10 cellular contexts compared by ENCODE assay signal in genomic region chr3:194098036-194098871, GRCh38. TPM values are rescaled to one million over a fixed set of nuclear protein-coding genes. Genes with fewer than 3 reads are reported as not detected.
DNase-seq lines count a peak whose midpoint lies in the region; TF ChIP-seq lines count a peak whose summit lies in the region.
"Had no signal": no experiment of that assay in that cellular context is flagged by ENCODE, and none has a peak within 500 bp of the region (broad histone marks: within the 10 kb centered on the region; RNA-seq: fewer than 3 reads in every experiment).

No MANE protein-coding gene starts in this region.

- TF ChIP-seq CTCF in breast epithelium (IDR thresholded peaks at IDR 0.05), result no peak
- no peak for TF ChIP-seq CTCF in neural progenitor cell (IDR thresholded peaks at IDR 0.05)

- peaks cover 24% of the 10 kb centered on the region for H3K27me3 Mint-ChIP-seq in neural progenitor cell (ENCODE audit: insufficient read depth, low read depth)

- H3K27me3 ChIP-seq in breast epithelium (no peaks in the 10 kb centered on the region), neural progenitor cell (no peaks in the 10 kb centered on the region)

- no peak overlapping the region for H3K4me3 Mint-ChIP-seq in neural progenitor cell

- no peak overlapping the region for H3K9ac ChIP-seq in neural progenitor cell

- peak; percentile 14 for DNase-seq in GF-D8 (lab: John Stamatoyannopoulos, UW)
- DNase-seq in NOMO-1 (lab: John Stamatoyannopoulos, UW; ENCODE audit: unreplicated experiment in 2 of 2), result peak; percentile 20 to 27
- DNase-seq in breast epithelium (ENCODE audit: low spot score in 2 of 2), result no peak
- peak; percentile 50 for DNase-seq in neural progenitor cell (ENCODE audit: low spot score)
- DNase-seq in substantia nigra (lab: John Stamatoyannopoulos, UW), result no peak
- DNase-seq in activated gamma-delta T cell treated with Interleukin-2 at 50 U/mL for 16 hours, result no peak
- no peak for DNase-seq in NCI-H345 treated with DMSO at 0.1 percent for 48 hours (lab: John Stamatoyannopoulos, UW; ENCODE audit: unreplicated experiment)
- no peak for DNase-seq in effector CD8-positive, alpha-beta T cell (lab: John Stamatoyannopoulos, UW)
- DNase-seq: NCI-H748 treated with DMSO at 0.1 percent for 48 hours, nucleus accumbens had no signal

- H3F3A ChIP-seq in neural progenitor cell (ENCODE audit: low read depth), result peaks cover 14% of the 10 kb centered on the region

- H3K4me1 ChIP-seq in breast epithelium, result peaks cover 0 to 17% of the 10 kb centered on the region in 2 donors
- H3K4me1 ChIP-seq in neural progenitor cell, result peaks cover 29% of the 10 kb centered on the region

- H3K9me3 Mint-ChIP-seq in neural progenitor cell, result no peaks in the 10 kb centered on the region

- H2AFZ ChIP-seq in neural progenitor cell (replicated peaks), result peak overlapping the region; percentile 75

- H3K36me3 ChIP-seq in breast epithelium, result no peaks in the 10 kb centered on the region
- H3K36me3 ChIP-seq in neural progenitor cell, result no peaks in the 10 kb centered on the region

- peaks cover 53% of the 10 kb centered on the region for H3K4me1 Mint-ChIP-seq in neural progenitor cell

- H3K36me3 Mint-ChIP-seq in neural progenitor cell, result no peaks in the 10 kb centered on the region

- peak overlapping the region; percentile 22 for H3K4me2 ChIP-seq in neural progenitor cell

- no peaks in the 10 kb centered on the region for H3K79me2 ChIP-seq in neural progenitor cell (ENCODE audit: low read depth)

- H4K20me1 ChIP-seq in neural progenitor cell (ENCODE audit: low read depth), result no peaks in the 10 kb centered on the region

- no peaks in the 10 kb centered on the region for H3K9me3 ChIP-seq in breast epithelium
- no peaks in the 10 kb centered on the region for H3K9me3 ChIP-seq in neural progenitor cell (ENCODE audit: low read depth)

- intact Hi-C loops in breast epithelium (cut with DNase I; ENCODE audit: low total_unique reads), result no loop called here

- H3K27ac Mint-ChIP-seq in neural progenitor cell, result peak overlapping the region; percentile 67

- H3K27ac ChIP-seq in breast epithelium (peak overlapping the region; percentile 79 to 84), neural progenitor cell (no peak overlapping the region), substantia nigra (ENCODE audit: low read depth, low read length, poor library complexity, severe bottlenecking) (no peak overlapping the region)

- H3K4me3 ChIP-seq in breast epithelium, result no peak overlapping the region
- H3K4me3 ChIP-seq in neural progenitor cell, result no peak overlapping the region

- no peak for TF ChIP-seq POLR2A in breast epithelium (IDR thresholded peaks at IDR 0.05)

RNA-seq across cellular contexts. Expression of gene HES1, which starts 37.7 kb away (rescaled TPM):
- total RNA-seq in breast epithelium (100 to 1,000 TPM in 1 of 3 donors, 10 to 100 TPM in 1, 1 to 10 TPM in 1; 6.6 to 110 (median 87.2) TPM), neural progenitor cell (ENCODE audit: low replicate concordance) (66.5 and 71.3 TPM in 2 replicates)

Comparison
In these comparisons a context has a peak if more than half of its experiments do, and no peak if none do; other contexts are left out.
1. DNase-seq: peak in GF-D8 (single experiment), NOMO-1 (2 of 2) and neural progenitor cell (single experiment); none in breast epithelium (0 of 2), substantia nigra (0 of 49), activated gamma-delta T cell treated with Interleukin-2 at 50 U/mL for 16 hours (single experiment), NCI-H345 treated with DMSO at 0.1 percent for 48 hours (single experiment) and effector CD8-positive, alpha-beta T cell (single experiment).
2. H3K27ac ChIP-seq: peak in breast epithelium (2 of 2); none in neural progenitor cell (single experiment) and substantia nigra (single experiment).